8 cellular contexts compared by ENCODE assay signal in genomic region chr1:36384542-36385409, GRCh38. TPM values are rescaled to one million over a fixed set of nuclear protein-coding genes. Genes with fewer than 3 reads are reported as not detected.
DNase-seq lines count a peak whose midpoint lies in the region; ATAC-seq and TF ChIP-seq lines count a peak whose summit lies in the region.

No MANE protein-coding gene starts in this region.

- 0 to 1% (median 1%) methylated on average over 25 of the region's 25 CpGs for WGBS in adipose tissue, 3 donors
- no CpG with 5 or more reads among the region's 25 CpGs for whole genome bisulfite sequencing in trophoblast cell (ENCODE audit: extremely low coverage, insufficient coverage, insufficient read length)

- H3K4me3 Mint-ChIP-seq in CD4-positive, CD25-positive, alpha-beta regulatory T cell: peak overlapping the region; percentile 91 to 99 (median 95)

- peak overlapping the region; percentile 3 for H2AK5ac ChIP-seq in trophoblast cell (ENCODE audit: low read length)

- peaks cover 6% of the 10 kb centered on the region for H3F3A ChIP-seq in PC-3 (ENCODE audit: low read length, unreplicated experiment)

- H3K36me3 Mint-ChIP-seq in CD4-positive, CD25-positive, alpha-beta regulatory T cell: peaks cover 4% of the 10 kb centered on the region

- POLR2A ChIA-PET in PC-3 (lab: Charles Lee; ENCODE audit: unreplicated experiment): interaction anchor here (0.5 to 0.6 kb wide), 2 partner anchors 32 to 1355 kb away, joined by 4 to 20 read pairs; no protein-coding TSS in a partner anchor

- peak overlapping the region; percentile 95 for H3K27ac ChIP-seq in CD4-positive, CD25-positive, alpha-beta regulatory T cell (ENCODE audit: insufficient read depth, low read length, poor library complexity, severe bottlenecking)
- H3K27ac ChIP-seq in PC-3 (ENCODE audit: low read length) (peak overlapping the region; percentile 84), adipose tissue (ENCODE audit: low read depth, low read length) (peak overlapping the region; percentile 5), trophoblast cell (ENCODE audit: low read depth, low read length) (peak overlapping the region; percentile 62)

- H2AFZ ChIP-seq in PC-3 (ENCODE audit: low read length) (peak overlapping the region; percentile 69), trophoblast cell (ENCODE audit: insufficient read depth, low read length, poor library complexity) (peak overlapping the region; percentile 23)

- H3K9ac ChIP-seq in PC-3 (ENCODE audit: low read length): peak overlapping the region; percentile 94
- H3K9ac ChIP-seq in trophoblast cell (ENCODE audit: low read length): peak overlapping the region; percentile 67

- H3K9me3 Mint-ChIP-seq in CD4-positive, CD25-positive, alpha-beta regulatory T cell: no peaks in the 10 kb centered on the region

- TF ChIP-seq CTCF in PC-3 (conservative IDR thresholded peaks at IDR 0.05; ENCODE audit: low read depth, low read length): no peak

- no peaks in the 10 kb centered on the region for H3K27me3 Mint-ChIP-seq in CD4-positive, CD25-positive, alpha-beta regulatory T cell

- H3K79me2 ChIP-seq in PC-3 (ENCODE audit: low read length) (peaks cover 59% of the 10 kb centered on the region), trophoblast cell (ENCODE audit: control insufficient read depth, insufficient read depth, low read length, poor library complexity) (peaks cover 14% of the 10 kb centered on the region)

- H3K18ac ChIP-seq in trophoblast cell (ENCODE audit: low read length): peak overlapping the region; percentile 2

- peaks cover 14 to 69% (median 51%) of the 10 kb centered on the region in 4 donors for H3K4me1 Mint-ChIP-seq in CD4-positive, CD25-positive, alpha-beta regulatory T cell

- H3K14ac ChIP-seq in trophoblast cell (ENCODE audit: low read length): peak overlapping the region; percentile 62

- no peaks in the 10 kb centered on the region for H3K9me3 ChIP-seq in CD4-positive, CD25-positive, alpha-beta regulatory T cell (ENCODE audit: control insufficient read depth in 2 of 2, low read length in 2 of 2)
- H3K9me3 ChIP-seq in PC-3 (ENCODE audit: low read length) (no peaks in the 10 kb centered on the region), trophoblast cell (ENCODE audit: insufficient read depth, low read depth, low read length) (no peaks in the 10 kb centered on the region)

- no peak for ATAC-seq in CD4-positive, CD25-positive, alpha-beta regulatory T cell (ENCODE audit: low read depth in 2 of 2)
- ATAC-seq in HG03469 (IDR thresholded peaks at IDR 0.05; ENCODE audit: unreplicated experiment) (peak; percentile 7), PC-3 (peak; percentile 4), left cardiac atrium (no peak), HG02642 (IDR thresholded peaks at IDR 0.05; ENCODE audit: poor library complexity, unreplicated experiment) (no peak), HG03520 (IDR thresholded peaks at IDR 0.05; ENCODE audit: unreplicated experiment) (no peak)

- peaks cover 8% of the 10 kb centered on the region for H3K36me3 ChIP-seq in CD4-positive, CD25-positive, alpha-beta regulatory T cell (ENCODE audit: control insufficient read depth, insufficient read depth, low read length)
- H3K36me3 ChIP-seq in PC-3 (ENCODE audit: low read depth, low read length): no peaks in the 10 kb centered on the region; the same call in 1 of the 2 replicates
- peaks cover 0 to 8% of the 10 kb centered on the region in 2 experiments for H3K36me3 ChIP-seq in trophoblast cell (ENCODE audit: control insufficient read depth in 1 of 2, insufficient read depth in 2 of 2, low read length in 2 of 2)

- H3K4ac ChIP-seq in trophoblast cell (ENCODE audit: low read depth, low read length): peak overlapping the region; percentile 50

- no peaks in the 10 kb centered on the region for H3K27me3 ChIP-seq in CD4-positive, CD25-positive, alpha-beta regulatory T cell (ENCODE audit: control insufficient read depth, insufficient read depth, low read length)
- H3K27me3 ChIP-seq in PC-3 (ENCODE audit: low read length) (no peaks in the 10 kb centered on the region), trophoblast cell (ENCODE audit: insufficient read depth, low read length) (no peaks in the 10 kb centered on the region)

- H2BK120ac ChIP-seq in trophoblast cell (ENCODE audit: insufficient read depth, low read length, poor library complexity): peak overlapping the region; percentile 34

- peak overlapping the region; percentile 81 for H4K91ac ChIP-seq in trophoblast cell (ENCODE audit: low read depth, low read length)

- no TSS peak for BruUV-seq in PC-3 (replicated peaks; lab: Mats Ljungman, UMichigan)

- H3K9me2 ChIP-seq in PC-3 (replicated peaks; ENCODE audit: low read length): no peaks in the 10 kb centered on the region

- H3K23ac ChIP-seq in trophoblast cell (ENCODE audit: low read length): no peak overlapping the region

- H4K8ac ChIP-seq in trophoblast cell (ENCODE audit: low read depth, low read length): peak overlapping the region; percentile 33

- peak overlapping the region; percentile 84 for H3K4me3 ChIP-seq in CD4-positive, CD25-positive, alpha-beta regulatory T cell (ENCODE audit: low read depth, low read length)
- peak overlapping the region; percentile 97 for H3K4me3 ChIP-seq in PC-3 (ENCODE audit: low read length)
- H3K4me3 ChIP-seq in trophoblast cell (ENCODE audit: low read depth, low read length): peak overlapping the region; percentile 93

- H2BK5ac ChIP-seq in trophoblast cell (ENCODE audit: low read depth, low read length, poor library complexity): peak overlapping the region; percentile 85

- peak overlapping the region; percentile 92 to 99 (median 93) for H3K27ac Mint-ChIP-seq in CD4-positive, CD25-positive, alpha-beta regulatory T cell

- no peak overlapping the region for H2BK12ac ChIP-seq in trophoblast cell (ENCODE audit: low read length)

- H4K20me1 ChIP-seq in PC-3 (ENCODE audit: low read length): peaks cover 12% of the 10 kb centered on the region; the same call in 1 of the 2 replicates

- CTCF ChIA-PET in PC-3 (lab: Charles Lee): no interaction called here

- peaks cover 39% of the 10 kb centered on the region for H3K4me1 ChIP-seq in CD4-positive, CD25-positive, alpha-beta regulatory T cell (ENCODE audit: control insufficient read depth, insufficient read depth, low read length, poor library complexity, severe bottlenecking)
- H3K4me1 ChIP-seq in PC-3 (ENCODE audit: insufficient read depth, low read length): peaks cover 21% of the 10 kb centered on the region
- H3K4me1 ChIP-seq in trophoblast cell (ENCODE audit: control insufficient read depth in 1 of 2, insufficient read depth in 2 of 2, low read length in 2 of 2): peaks cover 23 to 25% of the 10 kb centered on the region in 2 experiments

- intact Hi-C loops in PC-3 (cut with micrococcal nuclease): loop anchor here (5.0 kb wide), 1 partner anchor 42 kb away; no protein-coding TSS in a partner anchor
- intact Hi-C loops in left cardiac atrium (cut with DNase I): no loop called here

- H4K12ac ChIP-seq in trophoblast cell (ENCODE audit: low read depth, low read length): no peak overlapping the region

- peak overlapping the region; percentile 95 for H3K4me2 ChIP-seq in PC-3 (ENCODE audit: low read length)
- peak overlapping the region; percentile 81 for H3K4me2 ChIP-seq in trophoblast cell (ENCODE audit: low read length)

- DNase-seq in CD4-positive, CD25-positive, alpha-beta regulatory T cell: peak; percentile 28 to 75 (median 43)
- peak; percentile 79 for DNase-seq in PC-3
- DNase-seq in left cardiac atrium: peak; percentile 56
- peak; percentile 81 to 86 for DNase-seq in trophoblast cell

- peaks cover 20% of the 10 kb centered on the region for H3K79me1 ChIP-seq in trophoblast cell (ENCODE audit: low read length)

RNA-seq across cellular contexts. Expression of gene STK40, which starts 0.9 kb away (rescaled TPM):
- total RNA-seq in CD4-positive, CD25-positive, alpha-beta regulatory T cell: 30.1 TPM
- 10 to 100 TPM; 27.1 to 36.4 (median 30.3) TPM for polyA plus RNA-seq in CD4-positive, CD25-positive, alpha-beta regulatory T cell
- total RNA-seq in PC-3 (2014; rRNA removed) (14.4 and 15.9 TPM in 2 replicates), left cardiac atrium (10 to 100 TPM; 69.2 to 77.8 TPM)
- polyA plus RNA-seq in adipose tissue: 10 to 100 TPM; 22.8 to 63.2 (median 50.7) TPM
- polyA plus RNA-seq in trophoblast cell (2013): 88.4 and 90.2 TPM in 2 replicates

RNA-seq across cellular contexts. Expression of gene LSM10, which starts 12.9 kb away (rescaled TPM):
- total RNA-seq in CD4-positive, CD25-positive, alpha-beta regulatory T cell: 33.8 TPM
- 100 to 1,000 TPM; 142 to 153 (median 145) TPM for polyA plus RNA-seq in CD4-positive, CD25-positive, alpha-beta regulatory T cell
- total RNA-seq in PC-3 (2014; rRNA removed) (19.2 and 35.2 TPM in 2 replicates), left cardiac atrium (10 to 100 TPM; 59.2 to 63.9 TPM)
- polyA plus RNA-seq in adipose tissue: 10 to 100 TPM; 30.7 to 59.5 (median 59.5) TPM
- 27.8 and 28.2 TPM in 2 replicates for polyA plus RNA-seq in trophoblast cell (2013)

Comparison
In these comparisons a context has a peak if more than half of its experiments do, and no peak if none do; other contexts are left out.
1. ATAC-seq: peak in HG03469 (single experiment) and PC-3 (single experiment); none in CD4-positive, CD25-positive, alpha-beta regulatory T cell (0 of 2), left cardiac atrium (0 of 2), HG02642 (single experiment) and HG03520 (single experiment).
2. H3K27ac ChIP-seq: peak in every context shown above with its lines; median percentile 95 in CD4-positive, CD25-positive, alpha-beta regulatory T cell; 84 in PC-3; 62 in trophoblast cell; 5 in adipose tissue.
3. Peak in every context shown above with its lines, with median percentiles within 50 percentile points of each other: DNase-seq and H3K4me3 ChIP-seq.